Comparison of ENCODE assay signal across 20 cellular contexts in the genomic region with DNA sequence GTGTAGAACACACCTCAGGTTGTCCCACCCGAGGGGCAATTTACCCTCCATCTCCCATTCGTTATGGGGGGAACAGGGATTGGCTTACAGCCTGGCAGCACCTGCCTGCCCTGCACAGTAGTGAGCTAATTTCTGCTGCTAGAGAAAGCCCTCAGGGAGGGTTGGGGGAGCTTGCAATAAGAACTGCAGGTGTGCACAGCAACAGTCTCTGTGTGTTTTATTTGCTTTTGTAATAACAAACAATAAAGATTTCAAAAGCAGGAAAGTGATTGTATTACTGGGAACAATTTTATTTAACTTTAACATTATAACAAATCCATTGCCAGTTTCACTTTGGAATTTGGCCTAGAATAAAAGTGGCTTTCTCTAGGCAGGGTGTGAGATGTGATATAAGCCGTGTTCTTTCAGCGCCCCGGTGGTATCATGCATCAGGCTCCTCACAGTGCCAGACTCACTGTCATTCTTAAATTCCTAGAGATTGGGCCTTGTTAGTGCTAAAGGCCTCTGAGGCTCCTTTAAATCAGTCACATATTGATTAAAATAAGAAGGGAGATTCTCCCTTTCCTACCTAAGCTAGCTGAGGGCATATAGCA.
DNase-seq lines count a peak whose midpoint lies in the region; ATAC-seq lines count a peak whose summit lies in the region.
"Had no signal": no experiment of that assay in that cellular context is flagged by ENCODE, and none has a peak within 500 bp of the region (broad histone marks: within the 10 kb centered on the region; RNA-seq: fewer than 3 reads in every experiment).

No MANE protein-coding gene starts in this region.

- DNase-seq in DMS153 treated with DMSO at 0.1 percent for 48 hours (lab: John Stamatoyannopoulos, UW; ENCODE audit: unreplicated experiment), result peak; percentile 43
- DNase-seq in NCI-H146 treated with DMSO at 0.1 percent for 48 hours (lab: John Stamatoyannopoulos, UW; ENCODE audit: unreplicated experiment), result peak; percentile 72
- peak; percentile 81 for DNase-seq in NCI-H748 (lab: John Stamatoyannopoulos, UW; ENCODE audit: unreplicated experiment)
- peak in 1 of 3 donors; percentile 58 for DNase-seq in right cardiac atrium
- no peak for DNase-seq in T1000 (lab: John Stamatoyannopoulos, UW)
- DNase-seq: activated CD4-positive, alpha-beta T cell treated with anti-CD3 and anti-CD28 coated beads for 4 hours; effector CD4-positive, alpha-beta T cell; immature natural killer cell; NCI-H2171; pancreas; right lobe of liver; SJCRH30; T-helper 1 cell; upper lobe of left lung had no signal

- H3K27me3 ChIP-seq in right cardiac atrium (ENCODE audit: control insufficient read depth, insufficient read depth), result no peaks in the 10 kb centered on the region
- H3K27me3 ChIP-seq: hepatocyte, MG63, pancreas, right lobe of liver, SJCRH30, upper lobe of left lung had no signal

- H3K27ac ChIP-seq in right cardiac atrium (ENCODE audit: low read length), result no peak overlapping the region
- H3K27ac ChIP-seq: hepatocyte, pancreas, right lobe of liver, SJCRH30, upper lobe of left lung had no signal

- ATAC-seq in right cardiac atrium (peak; percentile 87 to 90), GM21529 (IDR thresholded peaks at IDR 0.05; ENCODE audit: unreplicated experiment) (no peak), HG02623 (IDR thresholded peaks at IDR 0.05; ENCODE audit: unreplicated experiment) (no peak)
- ATAC-seq: HCT116, Panc1, right lobe of liver had no signal

- WGBS in right cardiac atrium, result 47% methylated on average over 5 of the region's 5 CpGs

- intact Hi-C loops in right cardiac atrium (cut with DNase I), result no loop called here

- no peaks in the 10 kb centered on the region for H3K4me1 ChIP-seq in right cardiac atrium (ENCODE audit: control insufficient read depth, insufficient read depth, low read length)
- H3K4me1 ChIP-seq: right lobe of liver, upper lobe of left lung had no signal

- H3K9me3 ChIP-seq in right cardiac atrium (ENCODE audit: control insufficient read depth, low read length), result no peaks in the 10 kb centered on the region
- H3K9me3 ChIP-seq: MG63, pancreas, right lobe of liver, SJCRH30, upper lobe of left lung had no signal

- H3K4me3 ChIP-seq in right cardiac atrium (ENCODE audit: low read length), result no peak overlapping the region
- H3K4me3 ChIP-seq: hepatocyte, MG63, pancreas, right lobe of liver, SJCRH30, upper lobe of left lung had no signal

Comparison
In these comparisons a context has a peak if more than half of its experiments do, and no peak if none do; other contexts are left out.
1. ATAC-seq: peak in right cardiac atrium (2 of 2); none in GM21529 (single experiment) and HG02623 (single experiment).